ENCODE assay signal across 9 cellular contexts in the genomic region with DNA sequence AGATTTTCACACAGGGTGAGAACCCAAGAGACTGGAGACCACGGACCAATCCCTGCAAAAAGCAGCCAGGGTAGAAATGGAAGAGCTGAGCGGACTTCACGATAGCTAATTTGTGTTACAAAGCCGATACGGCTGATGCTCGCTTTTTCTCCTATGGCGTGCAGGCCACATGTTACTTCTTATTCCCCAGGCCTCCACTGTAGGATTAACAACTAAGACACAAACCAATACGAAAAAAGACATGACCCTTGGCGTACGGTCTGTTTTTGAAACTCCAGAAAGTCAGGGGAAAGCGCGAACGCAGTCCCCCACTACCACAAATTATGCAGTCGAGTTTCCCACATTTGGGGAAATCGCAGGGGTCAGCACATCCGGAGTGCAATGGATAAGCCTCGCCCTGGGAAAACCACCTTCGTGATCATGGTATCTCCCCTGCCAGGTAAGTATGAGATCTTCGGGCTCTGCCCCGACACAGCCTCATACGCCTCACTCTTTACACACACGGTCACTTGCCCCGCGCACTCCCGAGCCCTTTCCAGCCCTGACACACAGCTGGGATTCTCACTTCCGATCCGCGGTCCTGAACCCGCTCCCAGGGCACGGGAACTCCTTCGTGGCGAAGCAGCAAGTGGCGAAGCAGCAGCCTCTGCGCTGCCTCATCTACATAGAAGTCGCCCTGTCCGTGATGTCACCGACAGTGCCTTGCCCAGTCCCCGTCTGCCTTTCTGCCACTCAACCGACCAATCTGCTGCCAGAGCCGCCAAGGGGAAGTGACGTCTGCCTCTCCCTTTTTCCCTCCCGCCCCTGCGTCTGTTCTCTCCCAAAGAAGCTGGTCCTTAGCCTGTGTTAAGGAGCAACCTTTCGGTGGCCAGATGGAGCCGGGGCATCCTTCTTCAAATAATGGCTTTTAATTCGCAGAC. TPM values are rescaled to one million over a fixed set of nuclear protein-coding genes. Genes with fewer than 3 reads are reported as not detected.
DNase-seq lines count a peak whose midpoint lies in the region; ATAC-seq and TF ChIP-seq lines count a peak whose summit lies in the region.
"Not testable (repeated sequence)": the region's sequence is repeated elsewhere in the genome, so short reads cannot be mapped to it uniquely, and the experiment has no call there.
"Had no signal": no experiment of that assay in that cellular context is flagged by ENCODE, and none has a peak within 500 bp of the region (broad histone marks: within the 10 kb centered on the region; RNA-seq: fewer than 3 reads in every experiment).

A gene (minus strand): TSS at position 447 of the 920 bp plus-strand sequence.

- not testable (repeated sequence) for H3K4me3 Mint-ChIP-seq in IgD-negative memory B cell; activated T-helper 2 cell treated with anti-CD3 and anti-CD28 coated beads, Interferon-gamma antibody, Interleukin-2, Interleukin-4, amounts not matched to agents 10 μg/mL and 5 μg/mL and 100 μg/mL, durations not matched to agents 14 hours and 24 hours and 36 hours (ENCODE audit: low read depth); naive thymus-derived CD4-positive, alpha-beta T cell

- H3K9me3 ChIP-seq in gastroesophageal sphincter; naive thymus-derived CD4-positive, alpha-beta T cell (ENCODE audit: control insufficient read depth in 2 of 3, low read length in 3 of 3): not testable (repeated sequence)

- intact Hi-C loops in activated T-helper 2 cell treated with anti-CD3 and anti-CD28 coated beads, Interferon-gamma antibody, Interleukin-2, Interleukin-4, amounts not matched to agents 10 μg/mL and 5 μg/mL and 100 μg/mL, durations not matched to agents 14 hours and 24 hours and 36 hours (cut with micrococcal nuclease); naive thymus-derived CD4-positive, alpha-beta T cell (cut with micrococcal nuclease): not testable (repeated sequence)

- not testable (repeated sequence) for H3K36me3 Mint-ChIP-seq in IgD-negative memory B cell; activated T-helper 2 cell treated with anti-CD3 and anti-CD28 coated beads, Interferon-gamma antibody, Interleukin-2, Interleukin-4, amounts not matched to agents 10 μg/mL and 5 μg/mL and 100 μg/mL, durations not matched to agents 14 hours and 24 hours and 36 hours (ENCODE audit: low read depth); naive thymus-derived CD4-positive, alpha-beta T cell

- H3K27ac Mint-ChIP-seq in IgD-negative memory B cell; activated T-helper 2 cell treated with anti-CD3 and anti-CD28 coated beads, Interferon-gamma antibody, Interleukin-2, Interleukin-4, amounts not matched to agents 10 μg/mL and 5 μg/mL and 100 μg/mL, durations not matched to agents 14 hours and 24 hours and 36 hours; naive thymus-derived CD4-positive, alpha-beta T cell: not testable (repeated sequence)

- not testable (repeated sequence) for H3K27me3 Mint-ChIP-seq in IgD-negative memory B cell; activated T-helper 2 cell treated with anti-CD3 and anti-CD28 coated beads, Interferon-gamma antibody, Interleukin-2, Interleukin-4, amounts not matched to agents 10 μg/mL and 5 μg/mL and 100 μg/mL, durations not matched to agents 14 hours and 24 hours and 36 hours (ENCODE audit: low read depth); naive thymus-derived CD4-positive, alpha-beta T cell

- POLR2A ChIA-PET in naive thymus-derived CD4-positive, alpha-beta T cell (lab: Charles Lee): not testable (repeated sequence)

- ATAC-seq in GM18907 (IDR thresholded peaks at IDR 0.05; ENCODE audit: unreplicated experiment) (peak; percentile 99), GM21619 (IDR thresholded peaks at IDR 0.05; ENCODE audit: unreplicated experiment) (peak; percentile 91), HG03025 (IDR thresholded peaks at IDR 0.05; ENCODE audit: low FRiP score, unreplicated experiment) (peak; percentile 97), gastroesophageal sphincter (peak; percentile 99)
- ATAC-seq in naive thymus-derived CD4-positive, alpha-beta T cell: peak; percentile 100

- H3K4me1 ChIP-seq in gastroesophageal sphincter; naive thymus-derived CD4-positive, alpha-beta T cell (ENCODE audit: control insufficient read depth in 2 of 2, insufficient read depth in 2 of 2, low read length in 2 of 2): not testable (repeated sequence)

- H3K4me3 ChIP-seq in gastroesophageal sphincter; naive thymus-derived CD4-positive, alpha-beta T cell (ENCODE audit: low read length): not testable (repeated sequence)

- not testable (repeated sequence) for H3K27me3 ChIP-seq in gastroesophageal sphincter; naive thymus-derived CD4-positive, alpha-beta T cell (ENCODE audit: control insufficient read depth in 2 of 2, insufficient read depth in 2 of 2, low read length in 2 of 2)

- no CpG with 5 or more reads among the region's 46 CpGs for WGBS in gastroesophageal sphincter (ENCODE audit: low coverage in 1 of 2), 2 donors

- H3K9me3 Mint-ChIP-seq in IgD-negative memory B cell; activated T-helper 2 cell treated with anti-CD3 and anti-CD28 coated beads, Interferon-gamma antibody, Interleukin-2, Interleukin-4, amounts not matched to agents 10 μg/mL and 5 μg/mL and 100 μg/mL, durations not matched to agents 14 hours and 24 hours and 36 hours; naive thymus-derived CD4-positive, alpha-beta T cell: not testable (repeated sequence)

- not testable (repeated sequence) for TF ChIP-seq POLR2A in gastroesophageal sphincter (IDR thresholded peaks at IDR 0.05)

- H3K27ac ChIP-seq in gastroesophageal sphincter; naive thymus-derived CD4-positive, alpha-beta T cell (ENCODE audit: low read depth, low read length): not testable (repeated sequence)

- not testable (repeated sequence) for H3K36me3 ChIP-seq in gastroesophageal sphincter; naive thymus-derived CD4-positive, alpha-beta T cell (ENCODE audit: control insufficient read depth in 2 of 3, insufficient read depth in 3 of 3, low read length in 3 of 3)

- TF ChIP-seq CTCF in gastroesophageal sphincter (IDR thresholded peaks at IDR 0.05): not testable (repeated sequence)

- not testable (repeated sequence) for H3K4me1 Mint-ChIP-seq in IgD-negative memory B cell; activated T-helper 2 cell treated with anti-CD3 and anti-CD28 coated beads, Interferon-gamma antibody, Interleukin-2, Interleukin-4, amounts not matched to agents 10 μg/mL and 5 μg/mL and 100 μg/mL, durations not matched to agents 14 hours and 24 hours and 36 hours (ENCODE audit: low read depth); naive thymus-derived CD4-positive, alpha-beta T cell

- CTCF ChIA-PET in naive thymus-derived CD4-positive, alpha-beta T cell (lab: Charles Lee): not testable (repeated sequence)

- TF ChIP-seq EP300 in gastroesophageal sphincter (IDR thresholded peaks at IDR 0.05): not testable (repeated sequence)

- DNase-seq in A172 (ENCODE audit: low spot score); activated T-helper 2 cell treated with anti-CD3 and anti-CD28 coated beads, Interferon-gamma antibody, Interleukin-2, Interleukin-4, amounts not matched to agents 10 μg/mL and 5 μg/mL and 100 μg/mL, durations not matched to agents 14 hours and 24 hours and 36 hours (ENCODE audit: low spot score); naive thymus-derived CD4-positive, alpha-beta T cell: not testable (repeated sequence)

RNA-seq across cellular contexts. Expression of the gene that starts here (rescaled TPM):
- total RNA-seq in A172 (2014; rRNA removed; shearing (Covaris generic)): under 0.01 and 255 TPM in 2 replicates
- not detected for polyA plus RNA-seq in IgD-negative memory B cell
- total RNA-seq in activated T-helper 2 cell treated with anti-CD3 and anti-CD28 coated beads, Interferon-gamma antibody, Interleukin-2, Interleukin-4, amounts not matched to agents 10 μg/mL and 5 μg/mL and 100 μg/mL, durations not matched to agents 14 hours and 24 hours and 36 hours: 2,033 and 2,369 TPM in 2 replicates
- under 1 TPM in 3 of 4 donors, not detected in 1; under 0.01 TPM for total RNA-seq in gastroesophageal sphincter
- 1,000 to 10,000 TPM; 2,341 to 4,458 (median 3,337) TPM for total RNA-seq in naive thymus-derived CD4-positive, alpha-beta T cell
- not detected for polyA plus RNA-seq in naive thymus-derived CD4-positive, alpha-beta T cell
- total RNA-seq: right atrium auricular region had no signal

Comparison
In these comparisons a context has a peak if more than half of its experiments do, and no peak if none do; other contexts are left out.
1. Peak in ATAC-seq in gastroesophageal sphincter; RNA of the gene not detected or under 1 TPM.